In genomic region chr12:89525824-89526770, GRCh38 we compare ENCODE assay signal across 8 cellular contexts. TPM values are rescaled to one million over a fixed set of nuclear protein-coding genes. Genes with fewer than 3 reads are reported as not detected.
DNase-seq lines count a peak whose midpoint lies in the region; ATAC-seq and TF ChIP-seq lines count a peak whose summit lies in the region.

Gene POC1B (minus strand): TSS chr12:89526047. CDS start chr12:89525895, 152 bp downstream.

- WGBS in right cardiac atrium = 2% methylated on average over 39 of the region's 39 CpGs
- WGBS in prostate gland = 3% methylated on average over 26 of the region's 39 CpGs
- 1% methylated on average over 39 of the region's 39 CpGs for WGBS in urinary bladder

- peak in 2 of 4 experiments; percentile 11 to 34 for TF ChIP-seq CTCF in prostate gland (IDR thresholded peaks at IDR 0.05)

- H3K27ac ChIP-seq in right cardiac atrium (ENCODE audit: low read length) (peak within 1 kb of the TSS; percentile 92), prostate gland (peak within 1 kb of the TSS; percentile 86 to 88), urinary bladder (ENCODE audit: low read depth) (peak within 1 kb of the TSS; percentile 93)

- H3K4me3 ChIP-seq in right cardiac atrium (ENCODE audit: low read length) (peak within 1 kb of the TSS; percentile 95), prostate gland (peak within 1 kb of the TSS; percentile 71 to 94), urinary bladder (ENCODE audit: low read depth, low read length) (peak within 1 kb of the TSS; percentile 92)

- no peak for TF ChIP-seq POLR2A in prostate gland (IDR thresholded peaks at IDR 0.05)

- H3K9me3 ChIP-seq in right cardiac atrium (ENCODE audit: control insufficient read depth, low read length) (no peaks in the 10 kb centered on the region), prostate gland (no peaks in the 10 kb centered on the region)

- peak; percentile 41 for ATAC-seq in GM18508 (IDR thresholded peaks at IDR 0.05; ENCODE audit: insufficient read depth, unreplicated experiment)
- ATAC-seq in HG02973 (IDR thresholded peaks at IDR 0.05; ENCODE audit: unreplicated experiment) = peak; percentile 55
- ATAC-seq in right cardiac atrium = peak; percentile 93 to 94

- no peaks in the 10 kb centered on the region for H3K27me3 ChIP-seq in right cardiac atrium (ENCODE audit: control insufficient read depth, insufficient read depth)
- no peaks in the 10 kb centered on the region for H3K27me3 ChIP-seq in prostate gland (replicated peaks; ENCODE audit: insufficient read depth)

- H3K4me1 ChIP-seq in right cardiac atrium (ENCODE audit: control insufficient read depth, insufficient read depth, low read length) (peaks cover 3% of the 10 kb centered on the region), prostate gland (replicated peaks) (no peaks in the 10 kb centered on the region), urinary bladder (ENCODE audit: insufficient read depth) (peaks cover 1% of the 10 kb centered on the region)

- DNase-seq in NCI-H187 treated with DMSO at 0.1 percent for 48 hours (lab: John Stamatoyannopoulos, UW) = peak; percentile 70
- DNase-seq in anterior cingulate cortex (lab: John Stamatoyannopoulos, UW) = peak in 57 of 58 donors; percentile 42 to 88 (median 82)
- peak; percentile 82 to 92 (median 91) for DNase-seq in right cardiac atrium
- DNase-seq in prostate gland (ENCODE audit: low spot score) = peak; percentile 70

- intact Hi-C loops in T-helper 2 cell treated with Interferon-gamma antibody and Interleukin-4, amounts not matched to agents 100 ng/mL and 5 ng/mL, for 36 hours (cut with micrococcal nuclease) = loop anchor here (1.0 to 10.0 kb wide), 7 partner anchors 31 to 1489 kb away; a partner anchor contains a TSS
- intact Hi-C loops in right cardiac atrium (cut with DNase I) = loop anchor here (2.0 to 10.0 kb wide), 6 partner anchors 54 to 504 kb away; partner anchors contain the start of gene DUSP6 (in 1 of the 4)
- intact Hi-C loops in prostate gland (cut with DNase I) = loop anchor here (2.0 to 10.0 kb wide), 3 partner anchors 64 to 507 kb away; no protein-coding TSS in a partner anchor

- H3K36me3 ChIP-seq in prostate gland = no peaks in the 10 kb centered on the region
- no peaks in the 10 kb centered on the region for H3K36me3 ChIP-seq in urinary bladder (ENCODE audit: insufficient read depth)

RNA-seq across cellular contexts. Expression of gene POC1B, which starts in this region (rescaled TPM):
- total RNA-seq in T-helper 2 cell treated with Interferon-gamma antibody and Interleukin-4, amounts not matched to agents 100 ng/mL and 5 ng/mL, for 36 hours = 33.4 and 34.4 TPM in 2 replicates
- total RNA-seq in right cardiac atrium = 10 to 100 TPM in 1 of 4 donors, 1 to 10 TPM in 3; 7.8 to 13.1 (median 8.8) TPM
- 5.4 TPM for polyA plus RNA-seq in right cardiac atrium
- 10 to 100 TPM; 11.1 to 15.8 TPM for total RNA-seq in prostate gland
- 41.1 TPM for total RNA-seq in urinary bladder
- 10.5 TPM for polyA plus RNA-seq in urinary bladder

Comparison
In these comparisons a context has a peak if more than half of its experiments do, and no peak if none do; other contexts are left out.
1. Peak in every context shown above with its lines: DNase-seq, ATAC-seq, H3K4me3 ChIP-seq and H3K27ac ChIP-seq.
2. ATAC-seq: peak in every context shown above with its lines; median percentile 94 in right cardiac atrium; 55 in HG02973; 41 in GM18508.